Comparison of ENCODE assay signal across 30 cellular contexts in the genomic region with DNA sequence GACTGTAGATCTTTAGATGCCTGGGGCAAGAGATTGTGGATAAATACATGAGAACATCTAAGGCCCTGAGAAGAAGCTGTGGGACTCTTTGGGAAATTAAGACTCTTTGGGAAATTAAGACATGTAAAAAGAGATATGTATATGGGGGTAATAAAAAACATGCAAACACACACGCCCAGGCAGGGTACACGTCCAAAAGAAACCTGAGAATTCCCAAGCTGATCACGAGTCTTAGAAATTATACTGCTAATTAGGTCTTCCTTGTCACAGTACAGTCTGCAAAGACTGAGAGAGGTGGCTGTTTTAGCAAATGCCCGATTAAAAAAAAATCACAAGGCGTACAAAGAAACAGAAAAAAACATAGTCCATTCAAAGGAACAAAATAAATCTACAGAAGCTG.
"Had no signal": no experiment of that assay in that cellular context is flagged by ENCODE, and none has a peak within 500 bp of the region (broad histone marks: within the 10 kb centered on the region; RNA-seq: fewer than 3 reads in every experiment).

No MANE protein-coding gene starts in this region.

- H3K9me3 ChIP-seq: colonic mucosa, prostate gland, thyroid gland had no signal

- H3K36me3 ChIP-seq: colonic mucosa, esophagus muscularis mucosa, gastroesophageal sphincter, heart right ventricle, prostate gland, sigmoid colon, stomach, thyroid gland, vagina had no signal

- H3K4me3 ChIP-seq: colonic mucosa, esophagus muscularis mucosa, gastroesophageal sphincter, heart right ventricle, lung, prostate gland, sigmoid colon, stomach, thyroid gland, vagina had no signal

- H3K4me1 Mint-ChIP-seq: endodermal cell; memory B cell; naive B cell; neural crest cell; stimulated activated effector memory CD8-positive, alpha-beta T cell treated with anti-CD3 and anti-CD28 coated beads, Interleukin-12 subunit alpha, Interleukin-12 subunit beta, amount 100 ng/mL, for 72 hours had no signal

- H3K4me1 ChIP-seq: colonic mucosa, esophagus muscularis mucosa, foreskin keratinocyte, gastroesophageal sphincter, heart right ventricle, parathyroid adenoma, prostate gland, sigmoid colon, stomach, thyroid gland, vagina had no signal

- H2AFZ ChIP-seq: parathyroid adenoma had no signal

- H3K27ac Mint-ChIP-seq: dendritic cell treated with granulocyte-macrophage colony-stimulating factor and Interleukin-4, amounts not matched to agents 40 ng/mL and 50 ng/mL, for 4 days; endodermal cell; memory B cell; naive B cell; natural killer cell treated with Interleukin-12 subunit alpha and Interleukin-12 subunit beta and Interleukin-15 and Interleukin-18, amount 100 ng/mL, for 72 hours; stimulated activated effector memory CD8-positive, alpha-beta T cell treated with anti-CD3 and anti-CD28 coated beads, Interleukin-12 subunit alpha, Interleukin-12 subunit beta, amount 100 ng/mL, for 72 hours had no signal

- H3K27ac ChIP-seq: colonic mucosa, epithelial cell of prostate, esophagus muscularis mucosa, foreskin keratinocyte, gastroesophageal sphincter, heart right ventricle, parathyroid adenoma, prostate gland, sigmoid colon, stomach, thyroid gland, vagina had no signal

- H3K79me2 ChIP-seq: parathyroid adenoma had no signal

- ATAC-seq: foreskin keratinocyte; gastroesophageal sphincter; heart right ventricle; left ventricle myocardium superior; natural killer cell treated with Interleukin-12 subunit alpha and Interleukin-12 subunit beta and Interleukin-15 and Interleukin-18, amount 100 ng/mL, for 72 hours; right cardiac atrium; stimulated activated effector memory CD8-positive, alpha-beta T cell treated with anti-CD3 and anti-CD28 coated beads, Interleukin-12 subunit alpha, Interleukin-12 subunit beta, amount 100 ng/mL, for 72 hours had no signal

- H3K27me3 ChIP-seq: colonic mucosa, esophagus muscularis mucosa, foreskin keratinocyte, gastroesophageal sphincter, heart right ventricle, sigmoid colon, stomach, thyroid gland, vagina had no signal

- H3K36me3 Mint-ChIP-seq: stimulated activated effector memory CD8-positive, alpha-beta T cell treated with anti-CD3 and anti-CD28 coated beads, Interleukin-12 subunit alpha, Interleukin-12 subunit beta, amount 100 ng/mL, for 72 hours had no signal

- DNase-seq: colonic mucosa; effector CD8-positive, alpha-beta T cell; endodermal cell; foreskin keratinocyte; heart right ventricle; hippocampal formation; islet precursor cell; kidney glomerular epithelial cell; left ventricle myocardium superior; naive B cell; right cardiac atrium; sigmoid colon; stimulated activated CD4-positive, alpha-beta T cell treated with anti-CD3 and anti-CD28 coated beads, Interleukin-2, amount 100 ng/mL, for 24 hours; stimulated activated CD4-positive, alpha-beta T cell treated with anti-CD3 and anti-CD28 coated beads, Interleukin-4, amount 100 ng/mL, for 24 hours; stimulated activated naive CD4-positive, alpha-beta T cell treated with Interleukin-2 at 50 U/mL for 16 hours; stomach; thyroid gland; trophoblast cell had no signal

- H3K4me3 Mint-ChIP-seq: dendritic cell treated with granulocyte-macrophage colony-stimulating factor and Interleukin-4, amounts not matched to agents 40 ng/mL and 50 ng/mL, for 4 days; endodermal cell; memory B cell; naive B cell; natural killer cell treated with Interleukin-12 subunit alpha and Interleukin-12 subunit beta and Interleukin-15 and Interleukin-18, amount 100 ng/mL, for 72 hours; neural crest cell; stimulated activated effector memory CD8-positive, alpha-beta T cell treated with anti-CD3 and anti-CD28 coated beads, Interleukin-12 subunit alpha, Interleukin-12 subunit beta, amount 100 ng/mL, for 72 hours had no signal

- H3K27me3 Mint-ChIP-seq: dendritic cell treated with granulocyte-macrophage colony-stimulating factor and Interleukin-4, amounts not matched to agents 40 ng/mL and 50 ng/mL, for 4 days had no signal
